ENCODE assay signal across 17 cellular contexts in genomic region chr7:130134106-130134636, GRCh38.
DNase-seq lines count a peak whose midpoint lies in the region; ATAC-seq and TF ChIP-seq lines count a peak whose summit lies in the region.
"Had no signal": no experiment of that assay in that cellular context is flagged by ENCODE, and none has a peak within 500 bp of the region (broad histone marks: within the 10 kb centered on the region; RNA-seq: fewer than 3 reads in every experiment).

No MANE protein-coding gene starts in this region.

- POLR2A ChIA-PET in Panc1 (lab: Charles Lee), result interaction anchor here (0.7 kb wide), 2 partner anchors 14 to 621 kb away, joined by 4 read pairs; no protein-coding TSS in a partner anchor

- TF ChIP-seq CTCF in Panc1 (IDR thresholded peaks at IDR 0.05) (no peak), mesothelial cell of epicardium (IDR thresholded peaks at IDR 0.05; ENCODE audit: unreplicated experiment) (no peak)

- in situ Hi-C loops in Panc1 (cut with HindIII; ENCODE audit: low pct_unique_long_range_greater_than_20kb, low sequenced_read_pairs), result no loop called here

- DNase-seq in COR-L47 (lab: John Stamatoyannopoulos, UW) (peak; percentile 95), NCI-H146 treated with DMSO at 0.1 percent for 48 hours (lab: John Stamatoyannopoulos, UW; ENCODE audit: unreplicated experiment) (peak; percentile 97), Panc1 (ENCODE audit: low read depth, low spot score) (no peak), mesothelial cell of epicardium (ENCODE audit: low spot score in 2 of 2, unreplicated experiment in 2 of 2) (no peak), mesenteric fat pad (ENCODE audit: low spot score) (no peak), 8988T (no peak), posterior cingulate gyrus (no peak)
- DNase-seq: CD8-positive, alpha-beta T cell; DND-41; KBM-7; NCI-H187 treated with DMSO at 0.1 percent for 48 hours; NCI-H510A; NK-92 treated with Interleukin-12 subunit alpha and Interleukin-12 subunit beta, amount 100 ng/mL, for 24 hours; RPMI8226; SIG-M5 had no signal

- no peak overlapping the region for H3K4me3 ChIP-seq in Panc1 (ENCODE audit: low read depth in 2 of 2, low read length in 2 of 2)
- H3K4me3 ChIP-seq: BLaER1 had no signal

- H3K4me1 ChIP-seq in Panc1 (ENCODE audit: control insufficient read depth, insufficient read depth, low read length), result no peaks in the 10 kb centered on the region

- ATAC-seq in Panc1 (no peak), GM21619 (IDR thresholded peaks at IDR 0.05; ENCODE audit: unreplicated experiment) (no peak)
- ATAC-seq: CD8-positive, alpha-beta T cell had no signal

- H3K9me3 Mint-ChIP-seq in mesothelial cell of epicardium, result no peaks in the 10 kb centered on the region
- H3K9me3 Mint-ChIP-seq: CD8-positive, alpha-beta T cell had no signal

- no peak overlapping the region for H3K27ac ChIP-seq in Panc1 (ENCODE audit: low read length)
- H3K27ac ChIP-seq: BLaER1 had no signal

- peaks cover 15% of the 10 kb centered on the region; the same call in 1 of the 2 replicates for H3K36me3 ChIP-seq in Panc1 (ENCODE audit: control insufficient read depth, insufficient read depth, low read length)

- no peaks in the 10 kb centered on the region for H3K9me3 ChIP-seq in Panc1 (ENCODE audit: control insufficient read depth, insufficient read depth, low read depth, low read length)
- H3K9me3 ChIP-seq: BLaER1 had no signal

- CTCF ChIA-PET in Panc1 (lab: Charles Lee), result no interaction called here

- H3K27me3 ChIP-seq in Panc1 (ENCODE audit: control insufficient read depth, insufficient read depth, low read length), result no peaks in the 10 kb centered on the region
- H3K27me3 ChIP-seq: BLaER1 had no signal

- no peaks in the 10 kb centered on the region for H3K27me3 Mint-ChIP-seq in mesothelial cell of epicardium (ENCODE audit: low read depth)

- H3K4me3 Mint-ChIP-seq in mesothelial cell of epicardium, result no peak overlapping the region
- H3K4me3 Mint-ChIP-seq: CD8-positive, alpha-beta T cell had no signal

- peaks cover 55% of the 10 kb centered on the region for H3K36me3 Mint-ChIP-seq in mesothelial cell of epicardium

- peaks cover 28% of the 10 kb centered on the region for H3K4me1 Mint-ChIP-seq in mesothelial cell of epicardium

- intact Hi-C loops in Panc1 (cut with micrococcal nuclease; ENCODE audit: unreplicated experiment), result no loop called here
- intact Hi-C loops in posterior cingulate gyrus (cut with DNase I), result no loop called here

- TSS peak; percentile 55 for BruUV-seq in Panc1 (replicated peaks; lab: Mats Ljungman, UMichigan)

- H3K27ac Mint-ChIP-seq in mesothelial cell of epicardium, result peak overlapping the region; percentile 28
- H3K27ac Mint-ChIP-seq: CD8-positive, alpha-beta T cell had no signal

Comparison
In these comparisons a context has a peak if more than half of its experiments do, and no peak if none do; other contexts are left out.
1. DNase-seq: peak in COR-L47 (single experiment) and NCI-H146 treated with DMSO at 0.1 percent for 48 hours (single experiment); none in Panc1 (single experiment), mesothelial cell of epicardium (0 of 2), mesenteric fat pad (single experiment), 8988T (single experiment) and posterior cingulate gyrus (0 of 10).